8 cellular contexts compared by ENCODE assay signal in the genomic region with DNA sequence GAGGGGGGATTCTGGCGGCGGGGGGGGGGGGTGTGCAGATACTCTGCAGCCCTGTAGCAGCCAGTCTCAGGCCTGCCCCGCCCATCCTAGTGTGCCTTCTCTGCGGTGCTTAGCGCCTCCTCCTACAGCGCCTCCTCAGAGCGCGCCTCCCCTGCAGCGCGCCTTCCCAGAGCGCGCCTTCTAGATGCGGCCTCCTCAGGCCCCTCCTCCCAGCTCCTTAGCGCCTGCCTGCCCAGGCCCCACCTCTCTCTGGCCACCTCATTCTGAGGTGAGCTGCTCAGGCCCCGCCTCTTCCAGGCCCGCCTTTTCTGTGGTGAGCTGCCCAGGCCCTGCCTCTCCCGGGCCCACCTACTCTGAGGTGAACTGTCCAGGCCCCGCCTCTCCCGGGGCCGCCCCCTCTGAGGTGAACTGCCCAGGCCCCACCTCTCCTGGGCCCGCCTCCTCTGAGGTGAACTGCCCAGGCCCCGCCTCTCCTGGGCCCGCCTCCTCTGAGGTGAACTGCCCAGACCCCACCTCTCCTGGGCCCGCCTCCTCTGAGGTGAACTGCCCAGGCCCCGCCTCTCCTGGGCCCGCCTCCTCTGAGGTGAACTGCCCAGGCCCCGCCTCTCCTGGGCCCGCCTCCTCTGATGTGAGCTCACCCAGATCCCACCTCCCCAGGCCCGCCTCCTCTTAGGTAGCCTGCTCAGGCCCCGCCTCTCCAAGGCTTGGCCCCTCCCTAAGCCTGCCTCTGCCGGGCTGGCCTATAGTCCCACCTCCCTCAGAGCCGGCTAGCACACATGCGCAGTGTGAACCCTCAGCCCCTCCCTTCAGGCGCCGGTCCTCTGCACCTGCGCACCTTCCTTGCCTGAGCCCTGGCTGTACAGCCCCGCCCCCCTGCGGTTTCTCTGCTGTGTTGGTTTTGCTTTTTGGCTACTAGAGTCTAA. TPM values are rescaled to one million over a fixed set of nuclear protein-coding genes. Genes with fewer than 3 reads are reported as not detected.
A peak's percentile ranks its signal among the peaks of the same experiment; 100 is the strongest.
DNase-seq lines count a peak whose midpoint lies in the region; ATAC-seq, FAIRE-seq and TF ChIP-seq lines count a peak whose summit lies in the region.

No MANE protein-coding gene starts in this region.

- FAIRE-seq in GM12892 (lab: Jason Lieb, UNC) (peak; percentile 44), urothelium cell line (lab: Jason Lieb, UNC) (peak; percentile 9)

- intact Hi-C loops in left cardiac atrium (cut with DNase I): loop anchor here (10.0 kb wide), 1 partner anchor 203 kb away; no protein-coding TSS in a partner anchor

- no peak for DNase-seq in GM12892 (ENCODE audit: insufficient read length)
- peak; percentile 98 for DNase-seq in NCI-H146 (lab: John Stamatoyannopoulos, UW)
- DNase-seq in T-helper 1 cell: peak; percentile 92 to 95 (median 93)
- DNase-seq in amniotic epithelial cell (ENCODE audit: low read depth): peak; percentile 91
- DNase-seq in left cardiac atrium: peak; percentile 90
- peak; percentile 79 for DNase-seq in pulmonary artery endothelial cell (ENCODE audit: low read depth, low spot score)
- DNase-seq in urothelium cell line (ENCODE audit: low spot score): peak; percentile 84

- ATAC-seq in HG02884 (IDR thresholded peaks at IDR 0.05; ENCODE audit: unreplicated experiment) (peak; percentile 80), left cardiac atrium (peak; percentile 89 to 92)

- TF ChIP-seq POLR2A in GM12892 (IDR thresholded peaks at IDR 0.05; ENCODE audit: low read depth, low read length): no peak

RNA-seq across cellular contexts. Expression of gene SGCE, which starts 2.1 kb away (rescaled TPM):
- 33.2 TPM for polyA plus RNA-seq in GM12892 (2012; ENCODE audit: missing spikeins)
- total RNA-seq in left cardiac atrium (10 to 100 TPM; 40.7 to 42.9 TPM), pulmonary artery endothelial cell (63.8 and 70.2 TPM in 2 replicates)
